Comparison of ENCODE assay signal across 9 cellular contexts in genomic region chr10:810351-810846, GRCh38.
DNase-seq lines count a peak whose midpoint lies in the region; ATAC-seq and TF ChIP-seq lines count a peak whose summit lies in the region.
"Had no signal": no experiment of that assay in that cellular context is flagged by ENCODE, and none has a peak within 500 bp of the region (broad histone marks: within the 10 kb centered on the region; RNA-seq: fewer than 3 reads in every experiment).

No MANE protein-coding gene starts in this region.

- peaks cover 61% of the 10 kb centered on the region for H3K36me3 Mint-ChIP-seq in endothelial cell (ENCODE audit: low read depth, unreplicated experiment)
- peaks cover 27% of the 10 kb centered on the region for H3K36me3 Mint-ChIP-seq in neural progenitor cell

- H3K27ac Mint-ChIP-seq in endothelial cell (ENCODE audit: unreplicated experiment) (no peak overlapping the region), neural progenitor cell (no peak overlapping the region)

- peaks cover 6% of the 10 kb centered on the region for H4K20me1 ChIP-seq in neural progenitor cell (ENCODE audit: low read depth)

- H3K9me3 Mint-ChIP-seq in endothelial cell (ENCODE audit: unreplicated experiment), result no peaks in the 10 kb centered on the region
- no peaks in the 10 kb centered on the region for H3K9me3 Mint-ChIP-seq in neural progenitor cell

- no peak overlapping the region for H3K9ac ChIP-seq in neural progenitor cell

- H3K9me3 ChIP-seq in neural progenitor cell (ENCODE audit: low read depth), result no peaks in the 10 kb centered on the region

- H3K27ac ChIP-seq in neural progenitor cell, result no peak overlapping the region

- no peaks in the 10 kb centered on the region for H3K79me2 ChIP-seq in neural progenitor cell (ENCODE audit: low read depth)

- H3K36me3 ChIP-seq in neural progenitor cell, result peaks cover 11% of the 10 kb centered on the region

- no peaks in the 10 kb centered on the region for H3K4me1 ChIP-seq in neural progenitor cell

- no peaks in the 10 kb centered on the region for H3K27me3 ChIP-seq in neural progenitor cell

- H3F3A ChIP-seq in neural progenitor cell (ENCODE audit: low read depth), result peaks cover 11% of the 10 kb centered on the region

- TF ChIP-seq CTCF in GM12873 (IDR thresholded peaks at IDR 0.05; ENCODE audit: insufficient read depth, low read depth, low read length, missing control alignments) (peak; percentile 28), endothelial cell (IDR thresholded peaks at IDR 0.05; ENCODE audit: unreplicated experiment) (no peak), neural progenitor cell (IDR thresholded peaks at IDR 0.05) (peak; percentile 71)

- no peak overlapping the region for H3K4me3 ChIP-seq in neural progenitor cell

- H2AFZ ChIP-seq in neural progenitor cell (replicated peaks), result no peak overlapping the region

- H3K4me3 Mint-ChIP-seq in endothelial cell (ENCODE audit: unreplicated experiment) (no peak overlapping the region), neural progenitor cell (no peak overlapping the region)

- DNase-seq in NCI-H345 (lab: John Stamatoyannopoulos, UW) (peak; percentile 8), endothelial cell (ENCODE audit: low spot score) (peak; percentile 41), neural progenitor cell (ENCODE audit: low spot score) (peak; percentile 76), GM19240 (ENCODE audit: insufficient read length, low spot score) (no peak)
- DNase-seq in stimulated activated CD4-positive, alpha-beta T cell treated with anti-CD3 and anti-CD28 coated beads, Interleukin-4, amount 100 ng/mL, for 4 hours, result no peak
- no peak for DNase-seq in activated T-cell treated with anti-CD3 and anti-CD28 coated beads, Interleukin-2, amount 50 U/mL, for 48 hours
- DNase-seq: NCI-H187 treated with DMSO at 0.1 percent for 48 hours had no signal

- no peak for ATAC-seq in HG02981 (IDR thresholded peaks at IDR 0.05; ENCODE audit: unreplicated experiment)

- H3K4me1 Mint-ChIP-seq in endothelial cell (ENCODE audit: unreplicated experiment) (no peaks in the 10 kb centered on the region), neural progenitor cell (no peaks in the 10 kb centered on the region)

- H3K4me2 ChIP-seq in neural progenitor cell, result no peak overlapping the region

- H3K27me3 Mint-ChIP-seq in endothelial cell (ENCODE audit: unreplicated experiment) (peaks cover 14% of the 10 kb centered on the region), neural progenitor cell (ENCODE audit: insufficient read depth, low read depth) (peaks cover 5% of the 10 kb centered on the region)

Comparison
In these comparisons a context has a peak if more than half of its experiments do, and no peak if none do; other contexts are left out.
1. DNase-seq: peak in NCI-H345 (single experiment), endothelial cell (single experiment) and neural progenitor cell (single experiment); none in GM19240 (single experiment), stimulated activated CD4-positive, alpha-beta T cell treated with anti-CD3 and anti-CD28 coated beads, Interleukin-4, amount 100 ng/mL, for 4 hours (0 of 2) and activated T-cell treated with anti-CD3 and anti-CD28 coated beads, Interleukin-2, amount 50 U/mL, for 48 hours (0 of 2).